In genomic region chr1:243287652-243288051, GRCh38 we compare ENCODE assay signal across 8 cellular contexts. TPM values are rescaled to one million over a fixed set of nuclear protein-coding genes. Genes with fewer than 3 reads are reported as not detected.
DNase-seq lines count a peak whose midpoint lies in the region; ATAC-seq, FAIRE-seq and TF ChIP-seq lines count a peak whose summit lies in the region.

No MANE protein-coding gene starts in this region.

- peak; percentile 15 for DNase-seq in GM12891 (ENCODE audit: insufficient read length, low spot score)
- DNase-seq in Kasumi-1 (lab: John Stamatoyannopoulos, UW), result peak; percentile 97 to 99
- peak; percentile 96 for DNase-seq in astrocyte (ENCODE audit: low read depth)
- peak; percentile 92 to 97 for DNase-seq in lung microvascular endothelial cell (ENCODE audit: low read depth in 2 of 2)
- DNase-seq in effector CD4-positive, alpha-beta T cell, result no peak
- DNase-seq in type B pancreatic cell (ENCODE audit: extremely low spot score, unreplicated experiment), result no peak
- no peak for DNase-seq in occipital lobe (lab: John Stamatoyannopoulos, UW)

- H3K36me3 Mint-ChIP-seq in astrocyte (ENCODE audit: low read depth, unreplicated experiment), result peaks cover 11% of the 10 kb centered on the region
- peaks cover 34% of the 10 kb centered on the region for H3K36me3 Mint-ChIP-seq in type B pancreatic cell

- H3K4me3 ChIP-seq in astrocyte (ENCODE audit: insufficient read depth, low read depth, low read length), result no peak overlapping the region

- H3K4me3 Mint-ChIP-seq in astrocyte (ENCODE audit: unreplicated experiment) (peak overlapping the region; percentile 34), type B pancreatic cell (no peak overlapping the region)

- no peaks in the 10 kb centered on the region for H3K27me3 ChIP-seq in astrocyte (ENCODE audit: insufficient read depth, low read length)

- ATAC-seq in GM21737 (IDR thresholded peaks at IDR 0.05; ENCODE audit: unreplicated experiment), result peak; percentile 94

- peaks cover 2% of the 10 kb centered on the region for H3K9me3 Mint-ChIP-seq in astrocyte (ENCODE audit: unreplicated experiment)
- peaks cover 4% of the 10 kb centered on the region for H3K9me3 Mint-ChIP-seq in type B pancreatic cell

- H3K9ac ChIP-seq in astrocyte (ENCODE audit: low read length), result peak overlapping the region; percentile 56

- H3K4me1 Mint-ChIP-seq in astrocyte (ENCODE audit: low read depth, unreplicated experiment), result peaks cover 52% of the 10 kb centered on the region
- peaks cover 6% of the 10 kb centered on the region for H3K4me1 Mint-ChIP-seq in type B pancreatic cell (ENCODE audit: unreplicated experiment)

- TF ChIP-seq CTCF in astrocyte (IDR thresholded peaks at IDR 0.05; ENCODE audit: insufficient read depth, low read depth, low read length) (no peak), type B pancreatic cell (conservative IDR thresholded peaks at IDR 0.05) (no peak)

- H3K4me1 ChIP-seq in astrocyte (ENCODE audit: insufficient read depth, low read length), result peaks cover 34% of the 10 kb centered on the region

- H4K20me1 ChIP-seq in astrocyte (ENCODE audit: insufficient read depth, low read length), result no peaks in the 10 kb centered on the region

- no peak overlapping the region for H2AFZ ChIP-seq in astrocyte (ENCODE audit: low read depth, low read length)

- H3K27me3 Mint-ChIP-seq in astrocyte (ENCODE audit: low read depth, unreplicated experiment), result no peaks in the 10 kb centered on the region
- H3K27me3 Mint-ChIP-seq in type B pancreatic cell, result no peaks in the 10 kb centered on the region

- H3K4me2 ChIP-seq in astrocyte (ENCODE audit: low read length), result peak overlapping the region; percentile 52

- peaks cover 45% of the 10 kb centered on the region for H3K79me2 ChIP-seq in astrocyte (ENCODE audit: insufficient read depth, low read length)

- FAIRE-seq in GM12891 (lab: Jason Lieb, UNC) (peak; percentile 94), astrocyte (lab: Jason Lieb, UNC) (peak; percentile 90)

- TF ChIP-seq POLR2A in GM12891 (IDR thresholded peaks at IDR 0.05; ENCODE audit: low read depth, low read length), result no peak

- peak overlapping the region; percentile 80 for H3K27ac ChIP-seq in astrocyte (ENCODE audit: low read depth, low read length)

- no peaks in the 10 kb centered on the region for H3K9me3 ChIP-seq in astrocyte (ENCODE audit: insufficient read depth, low read depth, low read length)

- peak overlapping the region; percentile 81 for H3K27ac Mint-ChIP-seq in astrocyte (ENCODE audit: unreplicated experiment)
- H3K27ac Mint-ChIP-seq in type B pancreatic cell, result no peak overlapping the region

- H3K36me3 ChIP-seq in astrocyte (ENCODE audit: insufficient read depth, low read length), result peaks cover 8% of the 10 kb centered on the region

TF ChIP-seq in GM12891, 5 proteins besides CTCF, POLR2A, EP300 and RAD21:
- peak; percentile 90 for TF ChIP-seq SPI1 (IDR thresholded peaks at IDR 0.05; ENCODE audit: low read depth, low read length)
- 0 out of 2 replicates have a peak, but pooled peaks have one; percentile 40 for TF ChIP-seq POU2F2 (IDR thresholded peaks at IDR 0.05; ENCODE audit: low read depth, low read length)
- no peak for TF ChIP-seq PAX5 (IDR thresholded peaks at IDR 0.05; ENCODE audit: insufficient read depth, low read length, severe bottlenecking)
- TF ChIP-seq POLR2AphosphoS5 (IDR thresholded peaks at IDR 0.05; ENCODE audit: low read depth, low read length), result no peak
- no peak for TF ChIP-seq TAF1 (IDR thresholded peaks at IDR 0.05; ENCODE audit: low read depth, low read length)

RNA-seq across cellular contexts. Expression of gene SDCCAG8, which starts 31.8 kb away (rescaled TPM):
- 12.8 TPM for polyA plus RNA-seq in GM12891 (2012; ENCODE audit: low read depth, missing spikeins)
- total RNA-seq in astrocyte, result 24.5 and 25.4 TPM in 2 replicates
- 27.7 and 34.3 TPM in 2 replicates for total RNA-seq in lung microvascular endothelial cell
- 25.4 and 26.0 TPM in 2 replicates for total RNA-seq in type B pancreatic cell (ENCODE audit: low replicate concordance)
- total RNA-seq in occipital lobe, result 105 TPM

RNA-seq across cellular contexts. Expression of gene CEP170, which starts 32.6 kb away (rescaled TPM):
- polyA plus RNA-seq in GM12891 (2012; ENCODE audit: low read depth, missing spikeins), result 14.7 TPM
- total RNA-seq in astrocyte, result 149 and 164 TPM in 2 replicates
- 69.7 and 72.8 TPM in 2 replicates for total RNA-seq in lung microvascular endothelial cell
- total RNA-seq in type B pancreatic cell (ENCODE audit: low replicate concordance), result 21.6 and 83.8 TPM in 2 replicates
- total RNA-seq in occipital lobe, result 571 TPM

Comparison
In these comparisons a context has a peak if more than half of its experiments do, and no peak if none do; other contexts are left out.
1. DNase-seq: peak in GM12891 (single experiment), Kasumi-1 (2 of 2), astrocyte (single experiment) and lung microvascular endothelial cell (2 of 2); none in effector CD4-positive, alpha-beta T cell (single experiment), type B pancreatic cell (single experiment) and occipital lobe (single experiment).